1 cellular context compared by ENCODE assay signal in genomic region chr5:73508521-73508920, GRCh38.
TF ChIP-seq lines count a peak whose summit lies in the region.

No MANE protein-coding gene starts in this region.

TF ChIP-seq in K562, 482 proteins besides CTCF, POLR2A, EP300 and RAD21:
- TF ChIP-seq, protein P1, sequence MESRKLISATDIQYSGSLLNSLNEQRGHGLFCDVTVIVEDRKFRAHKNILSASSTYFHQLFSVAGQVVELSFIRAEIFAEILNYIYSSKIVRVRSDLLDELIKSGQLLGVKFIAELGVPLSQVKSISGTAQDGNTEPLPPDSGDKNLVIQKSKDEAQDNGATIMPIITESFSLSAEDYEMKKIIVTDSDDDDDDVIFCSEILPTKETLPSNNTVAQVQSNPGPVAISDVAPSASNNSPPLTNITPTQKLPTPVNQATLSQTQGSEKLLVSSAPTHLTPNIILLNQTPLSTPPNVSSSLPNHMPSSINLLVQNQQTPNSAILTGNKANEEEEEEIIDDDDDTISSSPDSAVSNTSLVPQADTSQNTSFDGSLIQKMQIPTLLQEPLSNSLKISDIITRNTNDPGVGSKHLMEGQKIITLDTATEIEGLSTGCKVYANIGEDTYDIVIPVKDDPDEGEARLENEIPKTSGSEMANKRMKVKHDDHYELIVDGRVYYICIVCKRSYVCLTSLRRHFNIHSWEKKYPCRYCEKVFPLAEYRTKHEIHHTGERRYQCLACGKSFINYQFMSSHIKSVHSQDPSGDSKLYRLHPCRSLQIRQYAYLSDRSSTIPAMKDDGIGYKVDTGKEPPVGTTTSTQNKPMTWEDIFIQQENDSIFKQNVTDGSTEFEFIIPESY (CRISPR knock-in tag; IDR thresholded peaks at IDR 0.05) = peak; percentile 67; the same call in 1 of the 2 replicates
